Comparison of ENCODE assay signal across 16 cellular contexts in the genomic region with DNA sequence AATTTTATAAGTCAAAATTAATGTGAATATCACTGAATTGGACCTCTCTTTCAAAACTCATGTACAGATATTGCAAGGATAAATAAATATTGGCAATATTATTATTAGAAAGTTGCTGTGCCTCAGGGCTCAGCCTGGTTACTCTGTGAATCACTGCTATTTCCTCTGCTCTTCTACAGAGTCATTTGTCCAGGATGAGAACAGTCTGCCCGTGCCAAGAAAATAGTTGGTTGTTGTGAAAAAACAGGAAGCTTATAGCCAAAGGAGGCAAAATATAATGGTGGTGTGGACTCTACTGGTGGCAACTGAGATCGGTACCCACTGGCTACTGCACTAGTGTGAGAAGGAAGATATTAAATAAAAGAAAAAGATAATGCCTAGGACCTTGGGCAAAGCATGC.
DNase-seq lines count a peak whose midpoint lies in the region; ATAC-seq and TF ChIP-seq lines count a peak whose summit lies in the region.
"Had no signal": no experiment of that assay in that cellular context is flagged by ENCODE, and none has a peak within 500 bp of the region (broad histone marks: within the 10 kb centered on the region; RNA-seq: fewer than 3 reads in every experiment).

No MANE protein-coding gene starts in this region.

- H3K4me1 Mint-ChIP-seq in HFFc6 (ENCODE audit: low read depth) = peaks cover 28% of the 10 kb centered on the region

- no peak for TF ChIP-seq CTCF in HFFc6 (IDR thresholded peaks at IDR 0.05)
- no peak for TF ChIP-seq CTCF in RWPE1 (conservative IDR thresholded peaks at IDR 0.05; ENCODE audit: low read depth)

- CTCF ChIA-PET in RWPE1 (lab: Yijun Ruan, JAX) = no interaction called here

- no peaks in the 10 kb centered on the region for H3K9me3 Mint-ChIP-seq in HFFc6

- POLR2A ChIA-PET in RWPE1 (lab: Yijun Ruan, JAX; ENCODE audit: low non-redundant PET) = no interaction called here

- DNase-seq in Daoy (ENCODE audit: low read depth) (peak; percentile 15), HFFc6 (peak; percentile 67), RWPE1 (ENCODE audit: low spot score) (peak; percentile 5), pulmonary artery endothelial cell (ENCODE audit: low read depth, low spot score) (peak; percentile 11)
- DNase-seq: AML-193, Caco-2, NCI-H1436, NCI-H2029, NCI-H2171, NCI-H446 treated with DMSO at 0.1 percent for 48 hours, OCI-M1 had no signal

- peaks cover 6% of the 10 kb centered on the region for H3K27me3 Mint-ChIP-seq in HFFc6 (ENCODE audit: insufficient read depth)

- H3K4me3 Mint-ChIP-seq in HFFc6 = no peak overlapping the region

- no peaks in the 10 kb centered on the region for H3K36me3 Mint-ChIP-seq in HFFc6 (ENCODE audit: low read depth)

- H3K27ac Mint-ChIP-seq in HFFc6 = 0 out of 2 replicates have a peak overlapping the region, but pooled peaks have one; percentile 1

- H3K27ac ChIP-seq in RWPE1 = no peak overlapping the region
- H3K27ac ChIP-seq: A549, SJSA1 had no signal

- ATAC-seq in GM21526 (IDR thresholded peaks at IDR 0.05; ENCODE audit: low FRiP score, unreplicated experiment) = no peak
- no peak for ATAC-seq in HG02763 (IDR thresholded peaks at IDR 0.05; ENCODE audit: unreplicated experiment)
- ATAC-seq in GM19455 (IDR thresholded peaks at IDR 0.05; ENCODE audit: unreplicated experiment) = no peak
- ATAC-seq: A549 had no signal

Comparison
In these comparisons a context has a peak if more than half of its experiments do, and no peak if none do; other contexts are left out.
1. DNase-seq: peak in every context shown above with its lines; median percentile 67 in HFFc6; 15 in Daoy; 11 in pulmonary artery endothelial cell; 5 in RWPE1.